ENCODE assay signal across 30 cellular contexts in genomic region chr10:93063977-93064660, GRCh38. TPM values are rescaled to one million over a fixed set of nuclear protein-coding genes. Genes with fewer than 3 reads are reported as not detected.
DNase-seq lines count a peak whose midpoint lies in the region; ATAC-seq, FAIRE-seq and TF ChIP-seq lines count a peak whose summit lies in the region.
"Had no signal": no experiment of that assay in that cellular context is flagged by ENCODE, and none has a peak within 500 bp of the region (broad histone marks: within the 10 kb centered on the region; RNA-seq: fewer than 3 reads in every experiment).

No MANE protein-coding gene starts in this region.

- no peak overlapping the region for H4K8ac ChIP-seq in IMR-90 (ENCODE audit: low read depth in 2 of 2, low read length in 2 of 2)
- H4K8ac ChIP-seq in H1 (ENCODE audit: extremely low read depth, insufficient read depth, low read length) = no peak overlapping the region

- no peak overlapping the region for H3K14ac ChIP-seq in IMR-90 (replicated peaks; ENCODE audit: low read depth, low read length)
- no peak overlapping the region for H3K14ac ChIP-seq in H1 (ENCODE audit: insufficient read length)

- no peak overlapping the region for H2BK12ac ChIP-seq in H1 (ENCODE audit: low read depth, low read length)

- H3K9ac ChIP-seq in IMR-90 (ENCODE audit: low read depth, low read length) (no peak overlapping the region), H1 (replicated peaks in 1 of 4; ENCODE audit: extremely low read depth in 1 of 4, low read depth in 3 of 4, low read length in 3 of 4) (no peak overlapping the region)

- H3K36me3 Mint-ChIP-seq in activated CD8-positive, alpha-beta T cell treated with anti-CD3 and anti-CD28 coated beads for 36 hours (ENCODE audit: low read depth) = peaks cover 7% of the 10 kb centered on the region
- peaks cover 3% of the 10 kb centered on the region for H3K36me3 Mint-ChIP-seq in activated CD8-positive, alpha-beta T cell treated with anti-CD3 and anti-CD28 coated beads, Interleukin-2, amount 10 ng/mL, durations not matched to agents 7 days and 5 days (ENCODE audit: low read depth)
- peaks cover 12% of the 10 kb centered on the region for H3K36me3 Mint-ChIP-seq in neural crest cell (ENCODE audit: low read depth)
- H3K36me3 Mint-ChIP-seq in type B pancreatic cell = peaks cover 12% of the 10 kb centered on the region

- no peaks in the 10 kb centered on the region for H3K79me1 ChIP-seq in IMR-90 (ENCODE audit: low read depth in 1 of 2, low read length in 2 of 2)
- no peaks in the 10 kb centered on the region for H3K79me1 ChIP-seq in H1 (ENCODE audit: low read depth, low read length)

- H2AK5ac ChIP-seq in IMR-90 (ENCODE audit: low read depth, low read length) = no peak overlapping the region
- H2AK5ac ChIP-seq in H1 (ENCODE audit: low read depth, low read length) = 0 out of 2 replicates have a peak overlapping the region, but pooled peaks have one; percentile 33

- no peak for ATAC-seq in activated CD8-positive, alpha-beta T cell treated with anti-CD3 and anti-CD28 coated beads for 36 hours
- ATAC-seq in activated CD8-positive, alpha-beta T cell treated with anti-CD3 and anti-CD28 coated beads, Interleukin-2, amount 10 ng/mL, durations not matched to agents 7 days and 5 days = no peak
- no peak for ATAC-seq in IMR-90 (ENCODE audit: low read depth)
- ATAC-seq: left ventricle myocardium superior, SK-N-SH treated with all-trans-retinoic acid at 6 μM for 48 hours had no signal

- H3K23ac ChIP-seq in IMR-90 (ENCODE audit: low read depth, low read length) = 0 out of 2 replicates have a peak overlapping the region, but pooled peaks have one; percentile 31
- H3K23ac ChIP-seq in H1 (ENCODE audit: insufficient read length) = no peak overlapping the region

- no peaks in the 10 kb centered on the region for H3K79me2 ChIP-seq in H1 (ENCODE audit: control insufficient read depth in 1 of 2, insufficient read depth in 2 of 2, low read length in 2 of 2)
- H3K79me2 ChIP-seq: hepatocyte had no signal

- no peak for TF ChIP-seq EP300 in H1 (IDR thresholded peaks at IDR 0.05; ENCODE audit: borderline replicate concordance in 1 of 2, low read depth in 2 of 2, low read length in 2 of 2)

- no peak for TF ChIP-seq RAD21 in IMR-90 (IDR thresholded peaks at IDR 0.05; ENCODE audit: low read length)
- TF ChIP-seq RAD21 in H1 (IDR thresholded peaks at IDR 0.05 in 1 of 2, conservative IDR thresholded peaks at IDR 0.05 in 1 of 2; ENCODE audit: low read depth in 2 of 2, low read length in 2 of 2) = no peak

- H4K91ac ChIP-seq in IMR-90 (ENCODE audit: insufficient read depth, low read depth, low read length) = no peak overlapping the region
- no peak overlapping the region for H4K91ac ChIP-seq in H1 (replicated peaks; ENCODE audit: insufficient read length, low read length)

- H3K9me1 ChIP-seq in IMR-90 (ENCODE audit: insufficient read depth, low read length) = no peaks in the 10 kb centered on the region

- H2AFZ ChIP-seq in IMR-90 (replicated peaks; ENCODE audit: low read length, poor library complexity) (no peak overlapping the region), H1 (ENCODE audit: low read length) (no peak overlapping the region)
- H2AFZ ChIP-seq: hepatocyte had no signal

- no peaks in the 10 kb centered on the region for H3K9me3 Mint-ChIP-seq in activated CD8-positive, alpha-beta T cell treated with anti-CD3 and anti-CD28 coated beads for 36 hours
- no peaks in the 10 kb centered on the region for H3K9me3 Mint-ChIP-seq in activated CD8-positive, alpha-beta T cell treated with anti-CD3 and anti-CD28 coated beads, Interleukin-2, amount 10 ng/mL, durations not matched to agents 7 days and 5 days (ENCODE audit: insufficient read depth)
- no peaks in the 10 kb centered on the region for H3K9me3 Mint-ChIP-seq in neural crest cell
- H3K9me3 Mint-ChIP-seq in type B pancreatic cell = no peaks in the 10 kb centered on the region
- H3K9me3 Mint-ChIP-seq: activated CD4-positive, alpha-beta memory T cell treated with anti-CD3 and anti-CD28 coated beads for 36 hours had no signal

- H2BK15ac ChIP-seq in IMR-90 (ENCODE audit: low read depth, low read length) (no peak overlapping the region), H1 (ENCODE audit: low read length) (peak overlapping the region; percentile 89; the same call in 1 of the 2 replicates)

- dilution Hi-C loops in IMR-90 (cut with HindIII; ENCODE audit: low sequenced_read_pairs, unreplicated experiment) = no loop called here

- BruUV-seq in IMR-90 (replicated peaks; lab: Mats Ljungman, UMichigan) = no TSS peak

- H3K4me3 Mint-ChIP-seq in activated CD8-positive, alpha-beta T cell treated with anti-CD3 and anti-CD28 coated beads for 36 hours = peak overlapping the region; percentile 2
- H3K4me3 Mint-ChIP-seq in activated CD8-positive, alpha-beta T cell treated with anti-CD3 and anti-CD28 coated beads, Interleukin-2, amount 10 ng/mL, durations not matched to agents 7 days and 5 days = no peak overlapping the region
- peak overlapping the region; percentile 58 for H3K4me3 Mint-ChIP-seq in neural crest cell
- no peak overlapping the region for H3K4me3 Mint-ChIP-seq in type B pancreatic cell
- H3K4me3 Mint-ChIP-seq: activated CD4-positive, alpha-beta memory T cell treated with anti-CD3 and anti-CD28 coated beads for 36 hours had no signal

- no peak overlapping the region for H3K27ac Mint-ChIP-seq in activated CD8-positive, alpha-beta T cell treated with anti-CD3 and anti-CD28 coated beads for 36 hours
- H3K27ac Mint-ChIP-seq in activated CD8-positive, alpha-beta T cell treated with anti-CD3 and anti-CD28 coated beads, Interleukin-2, amount 10 ng/mL, durations not matched to agents 7 days and 5 days = no peak overlapping the region
- H3K27ac Mint-ChIP-seq in neural crest cell (ENCODE audit: unreplicated experiment) (no peak overlapping the region), type B pancreatic cell (no peak overlapping the region)
- H3K27ac Mint-ChIP-seq: activated CD4-positive, alpha-beta memory T cell treated with anti-CD3 and anti-CD28 coated beads for 36 hours had no signal

- H2BK5ac ChIP-seq in IMR-90 (ENCODE audit: low read depth, low read length, poor library complexity, severe bottlenecking) = no peak overlapping the region
- no peak overlapping the region for H2BK5ac ChIP-seq in H1 (ENCODE audit: low read depth, low read length)

- 0% methylated on average over 1 of the region's 9 CpGs; no CpG with 5 or more reads in 1 of the 2 experiments for whole genome bisulfite sequencing in IMR-90 (ENCODE audit: extremely low coverage in 2 of 2, insufficient read length in 1 of 2), 2 experiments
- 65% methylated on average over 9 of the region's 9 CpGs; no CpG with 5 or more reads in 1 of the 2 experiments for WGBS in H1 (ENCODE audit: extremely low coverage in 1 of 2, insufficient coverage in 1 of 2, insufficient read length in 1 of 2, insufficient replicate concordance in 2 of 2, low coverage in 1 of 2, low lambda C conversion rate in 2 of 2, missing lambda C conversion rate in 1 of 2), 2 experiments

- no peak overlapping the region for H3K4ac ChIP-seq in IMR-90 (ENCODE audit: low read depth, low read length)
- H3K4ac ChIP-seq in H1 (replicated peaks; ENCODE audit: insufficient read length, low read depth, low read length) = no peak overlapping the region

- H2AK9ac ChIP-seq in IMR-90 (replicated peaks; ENCODE audit: low read depth, low read length, poor library complexity) = no peak overlapping the region

- peaks cover 20% of the 10 kb centered on the region; the same call in 1 of the 2 replicates for H3K23me2 ChIP-seq in H1 (ENCODE audit: low read depth, low read length)

- no peak overlapping the region for H2BK120ac ChIP-seq in IMR-90 (ENCODE audit: low read depth, low read length)
- H2BK120ac ChIP-seq in H1 (replicated peaks; ENCODE audit: low read depth, low read length) = no peak overlapping the region

- H3K4me1 ChIP-seq in IMR-90 (ENCODE audit: control insufficient read depth, insufficient read depth, low read length) = peaks cover 6% of the 10 kb centered on the region; the same call in 1 of the 2 replicates
- peaks cover 3 to 41% (median 34%) of the 10 kb centered on the region in 4 experiments for H3K4me1 ChIP-seq in H1 (replicated peaks in 1 of 4; ENCODE audit: control insufficient read depth in 3 of 4, insufficient read depth in 4 of 4, low read length in 3 of 4)
- H3K4me1 ChIP-seq: BE2C had no signal

- FAIRE-seq in H1 (lab: Jason Lieb, UNC) = no peak
- FAIRE-seq: A204.1, frontal cortex had no signal

- H3K36me3 ChIP-seq in IMR-90 (ENCODE audit: control insufficient read depth, insufficient read depth, low read length) (no peaks in the 10 kb centered on the region; the same call in 1 of the 2 replicates), H1 (ENCODE audit: control insufficient read depth in 2 of 4, insufficient read depth in 4 of 4, low read length in 3 of 4) (peaks cover 0 to 20% (median 1%) of the 10 kb centered on the region in 4 experiments; a peak in 1 of 8 replicates)
- H3K36me3 ChIP-seq: adrenal gland, BE2C, colonic mucosa, esophagus squamous epithelium, HAP-1, MG63 had no signal

- H3K4me2 ChIP-seq in IMR-90 (ENCODE audit: low read depth, low read length) = no peak overlapping the region
- peak overlapping the region; percentile 75 to 89; a peak in 1 of 4 replicates for H3K4me2 ChIP-seq in H1 (ENCODE audit: insufficient read depth in 1 of 2, low read depth in 2 of 2, low read length in 2 of 2)
- H3K4me2 ChIP-seq: hepatocyte had no signal

- peaks cover 8% of the 10 kb centered on the region; the same call in 1 of the 2 replicates for H4K20me1 ChIP-seq in IMR-90 (ENCODE audit: insufficient read depth, low read length)
- peaks cover 9 to 31% of the 10 kb centered on the region in 2 experiments for H4K20me1 ChIP-seq in H1 (replicated peaks in 1 of 2; ENCODE audit: control insufficient read depth in 1 of 2, insufficient read depth in 2 of 2, low read length in 2 of 2)

- no peak overlapping the region for H2BK20ac ChIP-seq in IMR-90 (ENCODE audit: low read depth, low read length)
- H2BK20ac ChIP-seq in H1 (ENCODE audit: low read length) = no peak overlapping the region

- H3K27me3 ChIP-seq in IMR-90 (ENCODE audit: control insufficient read depth, insufficient read depth, low read length) (peaks cover 89% of the 10 kb centered on the region), H1 (replicated peaks in 1 of 4; ENCODE audit: control insufficient read depth in 3 of 4, extremely low read depth in 1 of 4, insufficient read depth in 3 of 4, low read length in 3 of 4) (peaks cover 97 to 100% (median 100%) of the 10 kb centered on the region in 4 experiments)

- H3K4me1 Mint-ChIP-seq in activated CD8-positive, alpha-beta T cell treated with anti-CD3 and anti-CD28 coated beads for 36 hours (ENCODE audit: low read depth) = peaks cover 25% of the 10 kb centered on the region
- peaks cover 19% of the 10 kb centered on the region for H3K4me1 Mint-ChIP-seq in activated CD8-positive, alpha-beta T cell treated with anti-CD3 and anti-CD28 coated beads, Interleukin-2, amount 10 ng/mL, durations not matched to agents 7 days and 5 days (ENCODE audit: low read depth)
- H3K4me1 Mint-ChIP-seq in neural crest cell = peaks cover 17% of the 10 kb centered on the region
- H3K4me1 Mint-ChIP-seq in type B pancreatic cell (ENCODE audit: unreplicated experiment) = peaks cover 15% of the 10 kb centered on the region

- POLR2A ChIA-PET in activated CD8-positive, alpha-beta T cell treated with anti-CD3 and anti-CD28 coated beads for 36 hours (lab: Charles Lee) = interaction anchor here (0.7 kb wide), 1 partner anchor 106 kb away, joined by 3 read pairs; no protein-coding TSS in a partner anchor
- POLR2A ChIA-PET in activated CD8-positive, alpha-beta T cell treated with anti-CD3 and anti-CD28 coated beads, Interleukin-2, amount 10 ng/mL, durations not matched to agents 7 days and 5 days (lab: Charles Lee) = interaction anchor here (0.6 kb wide), 1 partner anchor 1042 kb away, joined by 3 read pairs; no protein-coding TSS in a partner anchor
- POLR2A ChIA-PET in IMR-90 (lab: Charles Lee; ENCODE audit: unreplicated experiment) (no interaction called here), H1 (lab: Charles Lee; ENCODE audit: partially characterized antibody) (interaction anchor here (1.2 to 5.7 kb wide), 2 partner anchors 10 kb away, joined by 3 to 26 read pairs; partner anchors contain the start of gene CYP26A1)

- no peak for DNase-seq in activated CD8-positive, alpha-beta T cell treated with anti-CD3 and anti-CD28 coated beads for 36 hours
- no peak for DNase-seq in activated CD8-positive, alpha-beta T cell treated with anti-CD3 and anti-CD28 coated beads, Interleukin-2, amount 10 ng/mL, durations not matched to agents 7 days and 5 days
- DNase-seq in IMR-90 (no peak), H1 (ENCODE audit: low read depth in 1 of 2, low spot score in 2 of 2) (no peak), neural crest cell (ENCODE audit: low read depth, low spot score) (no peak), occipital lobe (lab: John Stamatoyannopoulos, UW) (no peak), type B pancreatic cell (ENCODE audit: extremely low spot score, unreplicated experiment) (no peak)
- no peak for DNase-seq in stimulated activated naive CD4-positive, alpha-beta T cell (lab: John Stamatoyannopoulos, UW)
- DNase-seq: activated CD4-positive, alpha-beta memory T cell treated with anti-CD3 and anti-CD28 coated beads for 36 hours; activated gamma-delta T cell; adrenal gland; BE2C; colonic mucosa; COR-L47; DMS79; esophagus squamous epithelium; KBM-7; left ventricle myocardium superior; MG63; NCI-H1436; OCI-M1; T-helper 9 cell; upper lobe of left lung had no signal

- H3K27ac ChIP-seq in IMR-90 (ENCODE audit: insufficient read depth, low read length) = no peak overlapping the region
- no peak overlapping the region for H3K27ac ChIP-seq in H1 (ENCODE audit: low read depth, low read length)
- H3K27ac ChIP-seq: adrenal gland, colonic mucosa, esophagus squamous epithelium, hepatocyte, upper lobe of left lung had no signal

- CTCF ChIA-PET in activated CD8-positive, alpha-beta T cell treated with anti-CD3 and anti-CD28 coated beads for 36 hours (lab: Charles Lee) = interaction anchor here (1.0 to 3.2 kb wide), 7 partner anchors 9 to 293 kb away, joined by 3 to 20 read pairs (median 7); partner anchors contain the start of gene CYP26A1
- CTCF ChIA-PET in activated CD8-positive, alpha-beta T cell treated with anti-CD3 and anti-CD28 coated beads, Interleukin-2, amount 10 ng/mL, durations not matched to agents 7 days and 5 days (lab: Charles Lee) = interaction anchor here (1.1 to 1.5 kb wide), 2 partner anchors 11 to 99 kb away, joined by 3 to 6 read pairs; no protein-coding TSS in a partner anchor
- CTCF ChIA-PET in IMR-90 (lab: Yijun Ruan, JAX) (no interaction called here), H1 (lab: Charles Lee; ENCODE audit: partially characterized antibody) (interaction anchor here (0.7 to 14.8 kb wide), 13 partner anchors 10 to 294 kb away, joined by 3 to 147 read pairs (median 5); partner anchors contain the start of gene CYP26A1)

- TF ChIP-seq CTCF in activated CD8-positive, alpha-beta T cell treated with anti-CD3 and anti-CD28 coated beads for 36 hours (IDR thresholded peaks at IDR 0.05) = no peak
- TF ChIP-seq CTCF in IMR-90 (conservative IDR thresholded peaks at IDR 0.05; ENCODE audit: low read depth, low read length) (no peak), H1 (IDR thresholded peaks at IDR 0.05; ENCODE audit: control extremely low read depth in 1 of 3, insufficient read depth in 1 of 3, low read depth in 1 of 3, low read length in 3 of 3) (no peak), neural crest cell (conservative IDR thresholded peaks at IDR 0.05) (no peak), type B pancreatic cell (conservative IDR thresholded peaks at IDR 0.05) (no peak)

- H3K27me3 Mint-ChIP-seq in activated CD8-positive, alpha-beta T cell treated with anti-CD3 and anti-CD28 coated beads for 36 hours = peaks cover 63% of the 10 kb centered on the region
- H3K27me3 Mint-ChIP-seq in activated CD8-positive, alpha-beta T cell treated with anti-CD3 and anti-CD28 coated beads, Interleukin-2, amount 10 ng/mL, durations not matched to agents 7 days and 5 days (ENCODE audit: low read depth) = peaks cover 63% of the 10 kb centered on the region
- H3K27me3 Mint-ChIP-seq in neural crest cell (ENCODE audit: low read depth) (peaks cover 90% of the 10 kb centered on the region), type B pancreatic cell (peaks cover 81% of the 10 kb centered on the region)

- H3K56ac ChIP-seq in IMR-90 (ENCODE audit: extremely low read depth, insufficient read depth, low read length) = no peak overlapping the region
- H3K56ac ChIP-seq in H1 (replicated peaks; ENCODE audit: insufficient read length, low read depth, low read length) = no peak overlapping the region

- TF ChIP-seq POLR2A in IMR-90 (IDR thresholded peaks at IDR 0.05; ENCODE audit: low read depth, low read length) (no peak), H1 (IDR thresholded peaks at IDR 0.05; ENCODE audit: control extremely low read depth in 1 of 2, low read depth in 2 of 2, low read length in 2 of 2) (no peak)

- in situ Hi-C loops in IMR-90 (cut with MboI; ENCODE audit: low sequenced_read_pairs) = no loop called here

- no peaks in the 10 kb centered on the region for H3K9me3 ChIP-seq in IMR-90 (ENCODE audit: control insufficient read depth, insufficient read depth, low read length)
- no peaks in the 10 kb centered on the region; a peak in 1 of 4 replicates for H3K9me3 ChIP-seq in H1 (ENCODE audit: insufficient read depth in 2 of 2, low read depth in 1 of 2, low read length in 1 of 2)
- H3K9me3 ChIP-seq: adrenal gland, BE2C, colonic mucosa, esophagus squamous epithelium, MG63, upper lobe of left lung had no signal

- no peak overlapping the region for H3K4me3 ChIP-seq in IMR-90 (ENCODE audit: insufficient read depth, low read depth, low read length)
- H3K4me3 ChIP-seq in H1 (ENCODE audit: extremely low read depth in 1 of 4, insufficient read depth in 2 of 4, low read depth in 3 of 4, low read length in 4 of 4) = peak overlapping the region in 1 of 4 experiments; percentile 22; a peak in 1 of 8 replicates
- H3K4me3 ChIP-seq: adrenal gland, colonic mucosa, esophagus squamous epithelium, HAP-1, hepatocyte, MG63, upper lobe of left lung had no signal

- no peak overlapping the region for H3K18ac ChIP-seq in IMR-90 (ENCODE audit: low read depth, low read length)
- no peak overlapping the region; the same call in 1 of the 2 replicates for H3K18ac ChIP-seq in H1 (ENCODE audit: extremely low read depth, low read length)

- intact Hi-C loops in activated CD8-positive, alpha-beta T cell treated with anti-CD3 and anti-CD28 coated beads for 36 hours (cut with micrococcal nuclease) = no loop called here
- intact Hi-C loops in IMR-90 (cut with micrococcal nuclease) = no loop called here

- H4K5ac ChIP-seq in IMR-90 (ENCODE audit: low read depth, low read length) (no peak overlapping the region), H1 (ENCODE audit: insufficient read length, low read depth, low read length) (no peak overlapping the region)

RNA-seq across cellular contexts. Expression of gene CYP26C1, which starts 3.5 kb away (rescaled TPM):
- not detected for total RNA-seq in activated CD8-positive, alpha-beta T cell treated with anti-CD3 and anti-CD28 coated beads for 36 hours
- under 1 TPM; 0.10 to 0.11 TPM for total RNA-seq in activated CD8-positive, alpha-beta T cell treated with anti-CD3 and anti-CD28 coated beads, Interleukin-2, amount 10 ng/mL, durations not matched to agents 7 days and 5 days
- total RNA-seq in IMR-90 (2012; rRNA removed) (under 0.01 TPM in 1 of 2 replicates, not detected in the other), neural crest cell (0.30 and 0.37 TPM in 2 replicates), occipital lobe (0.16 TPM), type B pancreatic cell (ENCODE audit: low replicate concordance) (not detected in 2 replicates)
- polyA plus RNA-seq in IMR-90 (2012; rRNA removed) (0.01 and 0.02 TPM in 2 replicates), H1 (2011; rRNA removed) (0.12 and 0.93 TPM in 2 replicates)
- 0.06 and 0.11 TPM in 2 replicates for polyA plus RNA-seq in IMR-90 (2012; cell fraction: cytosol; rRNA removed)
- polyA plus RNA-seq in IMR-90 (2012; cell fraction: nucleus; rRNA removed; ENCODE audit: low replicate concordance) = 0.13 and 0.20 TPM in 2 replicates
- 0.21 and 0.28 TPM in 2 replicates for total RNA-seq in H1 (2021; fragmentation: NEBNext Ultra II Directional; extraction: Animal tissue kit (Norgen Biotek cat#: 25700))
- 0.79 TPM for polyA plus RNA-seq in H1 (2011; cell fraction: cytosol; rRNA removed)
- 3.0 TPM for polyA plus RNA-seq in H1 (2011; cell fraction: nucleus; rRNA removed)
- 0.12 to 0.21 TPM (median 0.20 TPM) in 3 of 4 replicates, not detected in the other for polyA plus RNA-seq in H1 (2012, experiment 1 of 2)
- polyA plus RNA-seq in H1 (2012, experiment 2 of 2) = not detected
- polyA plus RNA-seq in H1 (2013, experiment 1 of 2) = 0.04 TPM
- 0.06 TPM for polyA plus RNA-seq in H1 (2013, experiment 2 of 2)
- 0.07 and 0.22 TPM in 2 replicates for polyA minus RNA-seq in H1 (2011; rRNA and poly(A)+ RNA removed)
- polyA minus RNA-seq in H1 (2011; cell fraction: cytosol; rRNA and poly(A)+ RNA removed) = 1.1 TPM
- 2.2 TPM for polyA minus RNA-seq in H1 (2011; cell fraction: nucleus; rRNA and poly(A)+ RNA removed)
- total RNA-seq: activated CD4-positive, alpha-beta memory T cell treated with anti-CD3 and anti-CD28 coated beads for 36 hours; colonic mucosa; hepatocyte; left ventricle myocardium superior; skeletal muscle tissue had no signal

RNA-seq across cellular contexts. Expression of gene CYP26A1, which starts 9.6 kb away (rescaled TPM):
- not detected for total RNA-seq in activated CD8-positive, alpha-beta T cell treated with anti-CD3 and anti-CD28 coated beads for 36 hours
- not detected for total RNA-seq in activated CD8-positive, alpha-beta T cell treated with anti-CD3 and anti-CD28 coated beads, Interleukin-2, amount 10 ng/mL, durations not matched to agents 7 days and 5 days
- total RNA-seq in IMR-90 (2012; rRNA removed) (not detected in 2 replicates), neural crest cell (0.23 and 0.30 TPM in 2 replicates), occipital lobe (10.0 TPM), type B pancreatic cell (ENCODE audit: low replicate concordance) (1.1 and 4.2 TPM in 2 replicates)
- polyA plus RNA-seq in IMR-90 (2012; rRNA removed) (0.15 TPM in 1 of 2 replicates, not detected in the other), H1 (2011; rRNA removed) (9.1 and 23.2 TPM in 2 replicates)
- 0.06 and 0.07 TPM in 2 replicates for polyA plus RNA-seq in IMR-90 (2012; cell fraction: cytosol; rRNA removed)
- 0.37 and 0.38 TPM in 2 replicates for polyA plus RNA-seq in IMR-90 (2012; cell fraction: nucleus; rRNA removed; ENCODE audit: low replicate concordance)
- 5.0 and 6.2 TPM in 2 replicates for total RNA-seq in H1 (2021; fragmentation: NEBNext Ultra II Directional; extraction: Animal tissue kit (Norgen Biotek cat#: 25700))
- polyA plus RNA-seq in H1 (2011; cell fraction: cytosol; rRNA removed) = 20.6 TPM
- polyA plus RNA-seq in H1 (2011; cell fraction: nucleus; rRNA removed) = 31.1 TPM
- polyA plus RNA-seq in H1 (2012, experiment 1 of 2) = 6.0 to 7.8 TPM (median 6.8 TPM) in 4 replicates
- polyA plus RNA-seq in H1 (2012, experiment 2 of 2) = 4.2 TPM
- 2.4 TPM for polyA plus RNA-seq in H1 (2013, experiment 1 of 2)
- polyA plus RNA-seq in H1 (2013, experiment 2 of 2) = 2.5 TPM
- 3.7 and 4.8 TPM in 2 replicates for polyA minus RNA-seq in H1 (2011; rRNA and poly(A)+ RNA removed)
- polyA minus RNA-seq in H1 (2011; cell fraction: cytosol; rRNA and poly(A)+ RNA removed) = 5.5 TPM
- 6.6 TPM for polyA minus RNA-seq in H1 (2011; cell fraction: nucleus; rRNA and poly(A)+ RNA removed)
- total RNA-seq: activated CD4-positive, alpha-beta memory T cell treated with anti-CD3 and anti-CD28 coated beads for 36 hours; colonic mucosa; esophagus squamous epithelium; left ventricle myocardium superior; NCI-H460; upper lobe of left lung had no signal

Comparison
In these comparisons a context has a peak if more than half of its experiments do, and no peak if none do; other contexts are left out.
1. H3K4me3 Mint-ChIP-seq: peak in activated CD8-positive, alpha-beta T cell treated with anti-CD3 and anti-CD28 coated beads for 36 hours (single experiment) and neural crest cell (single experiment); none in activated CD8-positive, alpha-beta T cell treated with anti-CD3 and anti-CD28 coated beads, Interleukin-2, amount 10 ng/mL, durations not matched to agents 7 days and 5 days (single experiment) and type B pancreatic cell (single experiment).